In genomic region chrX:48917139-48917980, GRCh38 we compare ENCODE assay signal across 8 cellular contexts. TPM values are rescaled to one million over a fixed set of nuclear protein-coding genes. Genes with fewer than 3 reads are reported as not detected.
A peak's percentile ranks its signal among the peaks of the same experiment; 100 is the strongest.
DNase-seq lines count a peak whose midpoint lies in the region; ATAC-seq and FAIRE-seq lines count a peak whose summit lies in the region.

No MANE protein-coding gene starts in this region.

- H2BK120ac ChIP-seq in mesenchymal stem cell (ENCODE audit: low read depth, low read length): no peak overlapping the region

- FAIRE-seq in GM19239 (lab: Jason Lieb, UNC) (peak; percentile 99), HTR-8/SVneo (lab: Jason Lieb, UNC) (no peak)

- H2BK12ac ChIP-seq in mesenchymal stem cell (ENCODE audit: low read length in 2 of 2): no peak overlapping the region

- peak overlapping the region; percentile 96 to 97 for H3K27ac Mint-ChIP-seq in effector memory CD8-positive, alpha-beta T cell

- peaks cover 16 to 27% of the 10 kb centered on the region in 2 experiments for H3K36me3 ChIP-seq in mesenchymal stem cell (ENCODE audit: control insufficient read depth in 1 of 2, insufficient read depth in 2 of 2, low read depth in 1 of 2, low read length in 2 of 2)

- peak; percentile 95 for DNase-seq in AG20443 (ENCODE audit: low spot score)
- DNase-seq in GM19239 (ENCODE audit: insufficient read length, low spot score): peak; percentile 43
- DNase-seq in HTR-8/SVneo (ENCODE audit: insufficient read length, low spot score): peak; percentile 77
- peak; percentile 86 to 88 for DNase-seq in NOMO-1 (lab: John Stamatoyannopoulos, UW; ENCODE audit: unreplicated experiment in 2 of 2)
- DNase-seq in activated CD8-positive, alpha-beta memory T cell treated with anti-CD3 and anti-CD28 coated beads for 48 hours (ENCODE audit: low read depth in 2 of 3, low spot score in 2 of 3): peak; percentile 58 to 78 (median 65)
- DNase-seq in effector memory CD8-positive, alpha-beta T cell: peak; percentile 86 to 87 (median 87)
- peak; percentile 92 for DNase-seq in mesenchymal stem cell
- DNase-seq in stimulated activated CD8-positive, alpha-beta memory T cell treated with anti-CD3 and anti-CD28 coated beads, Interleukin-12 subunit alpha, Interleukin-12 subunit beta, amount 100 ng/mL, for 4 hours (ENCODE audit: low read depth): peak; percentile 74

- ATAC-seq in effector memory CD8-positive, alpha-beta T cell (replicated peaks): peak; percentile 42

- no peak overlapping the region for H2AFZ ChIP-seq in mesenchymal stem cell (ENCODE audit: low read depth, low read length)

- H3K18ac ChIP-seq in mesenchymal stem cell (ENCODE audit: low read depth in 1 of 2, low read length in 2 of 2): peak overlapping the region in 1 of 2 experiments; percentile 12

- peak overlapping the region in 1 of 2 experiments; percentile 6 for H3K4ac ChIP-seq in mesenchymal stem cell (ENCODE audit: low read depth in 1 of 2, low read length in 2 of 2)

- H3K27ac ChIP-seq in mesenchymal stem cell (ENCODE audit: low read length, poor library complexity, severe bottlenecking): peak overlapping the region; percentile 26

- H3K36me3 Mint-ChIP-seq in effector memory CD8-positive, alpha-beta T cell (ENCODE audit: insufficient read depth): peaks cover 92% of the 10 kb centered on the region

- H2BK5ac ChIP-seq in mesenchymal stem cell (ENCODE audit: low read depth, low read length, poor library complexity, severe bottlenecking): no peak overlapping the region

- no peak overlapping the region for H4K91ac ChIP-seq in mesenchymal stem cell (ENCODE audit: low read length)

- peak overlapping the region; percentile 46 to 49 for H3K4me3 ChIP-seq in mesenchymal stem cell (ENCODE audit: insufficient read depth in 1 of 2, low read depth in 1 of 2, low read length in 2 of 2)

- H3K9ac ChIP-seq in mesenchymal stem cell (ENCODE audit: low read length): no peak overlapping the region

- H3K79me1 ChIP-seq in mesenchymal stem cell (replicated peaks; ENCODE audit: low read length, poor library complexity, severe bottlenecking): peaks cover 17% of the 10 kb centered on the region

- peaks cover 31 to 44% of the 10 kb centered on the region in 2 donors for H3K4me1 Mint-ChIP-seq in effector memory CD8-positive, alpha-beta T cell (ENCODE audit: low read depth in 2 of 2)

- H3K27me3 ChIP-seq in mesenchymal stem cell (ENCODE audit: control insufficient read depth in 1 of 2, insufficient read depth in 1 of 2, low read length in 2 of 2): peaks cover 0 to 3% of the 10 kb centered on the region in 2 experiments

- peak overlapping the region; percentile 89 for H3K4me3 Mint-ChIP-seq in effector memory CD8-positive, alpha-beta T cell

- no peak overlapping the region for H3K23ac ChIP-seq in mesenchymal stem cell (ENCODE audit: low read length in 2 of 2)

- H4K8ac ChIP-seq in mesenchymal stem cell (ENCODE audit: low read length): no peak overlapping the region

- H3K9me3 Mint-ChIP-seq in effector memory CD8-positive, alpha-beta T cell: no peaks in the 10 kb centered on the region

- H3K27me3 Mint-ChIP-seq in effector memory CD8-positive, alpha-beta T cell: no peaks in the 10 kb centered on the region

- peak overlapping the region; percentile 78 for H3K4me2 ChIP-seq in mesenchymal stem cell (ENCODE audit: low read length, poor library complexity, severe bottlenecking)

- H3K14ac ChIP-seq in mesenchymal stem cell (ENCODE audit: low read length in 2 of 2): no peak overlapping the region

- no peaks in the 10 kb centered on the region for H3K9me3 ChIP-seq in mesenchymal stem cell (ENCODE audit: control insufficient read depth, low read length)

- H2AK5ac ChIP-seq in mesenchymal stem cell (ENCODE audit: low read length, severe bottlenecking): no peak overlapping the region

- H2BK15ac ChIP-seq in mesenchymal stem cell (ENCODE audit: low read depth, poor library complexity, severe bottlenecking): no peak overlapping the region

- WGBS in mesenchymal stem cell: 6% methylated on average over 22 of the region's 26 CpGs

- H3K4me1 ChIP-seq in mesenchymal stem cell (ENCODE audit: control insufficient read depth, insufficient read depth, low read depth, low read length): peaks cover 13% of the 10 kb centered on the region

RNA-seq across cellular contexts. Expression of gene PIM2, which starts 1.5 kb away (rescaled TPM):
- polyA plus RNA-seq in mesenchymal stem cell (2013, experiment 1 of 2): 11.0 TPM
- polyA plus RNA-seq in mesenchymal stem cell (2013, experiment 2 of 2): 10.8 TPM

RNA-seq across cellular contexts. Expression of gene SLC35A2, which starts 5.9 kb away (rescaled TPM):
- 38.4 TPM for polyA plus RNA-seq in mesenchymal stem cell (2013, experiment 1 of 2)
- polyA plus RNA-seq in mesenchymal stem cell (2013, experiment 2 of 2): 38.1 TPM

RNA-seq across cellular contexts. Expression of gene PQBP1, which starts 19.6 kb away (rescaled TPM):
- 69.7 TPM for polyA plus RNA-seq in mesenchymal stem cell (2013, experiment 1 of 2)
- polyA plus RNA-seq in mesenchymal stem cell (2013, experiment 2 of 2): 66.1 TPM

RNA-seq across cellular contexts. Expression of gene TIMM17B, which starts 19.8 kb away (rescaled TPM):
- 43.8 TPM for polyA plus RNA-seq in mesenchymal stem cell (2013, experiment 1 of 2)
- 44.4 TPM for polyA plus RNA-seq in mesenchymal stem cell (2013, experiment 2 of 2)

RNA-seq across cellular contexts. Expression of gene OTUD5, which starts 40.0 kb away (rescaled TPM):
- polyA plus RNA-seq in mesenchymal stem cell (2013, experiment 1 of 2): 44.5 TPM
- 44.0 TPM for polyA plus RNA-seq in mesenchymal stem cell (2013, experiment 2 of 2)

Comparison
In these comparisons a context has a peak if more than half of its experiments do, and no peak if none do; other contexts are left out.
1. Peak in every context shown above with its lines: DNase-seq, ATAC-seq, H3K4me3 ChIP-seq and H3K27ac ChIP-seq.
2. DNase-seq: peak in every context shown above with its lines; median percentile 95 in AG20443; 92 in mesenchymal stem cell; 87 in NOMO-1; 87 in effector memory CD8-positive, alpha-beta T cell; 77 in HTR-8/SVneo; 74 in stimulated activated CD8-positive, alpha-beta memory T cell treated with anti-CD3 and anti-CD28 coated beads, Interleukin-12 subunit alpha, Interleukin-12 subunit beta, amount 100 ng/mL, for 4 hours; 65 in activated CD8-positive, alpha-beta memory T cell treated with anti-CD3 and anti-CD28 coated beads for 48 hours; 43 in GM19239.